10 cellular contexts compared by ENCODE assay signal in genomic region chr1:184881941-184882648, GRCh38.
DNase-seq lines count a peak whose midpoint lies in the region; ATAC-seq and TF ChIP-seq lines count a peak whose summit lies in the region.
"Had no signal": no experiment of that assay in that cellular context is flagged by ENCODE, and none has a peak within 500 bp of the region (broad histone marks: within the 10 kb centered on the region; RNA-seq: fewer than 3 reads in every experiment).

No MANE protein-coding gene starts in this region.

- H3K4me1 Mint-ChIP-seq in CD4-positive, alpha-beta T cell (ENCODE audit: low read depth): peaks cover 9% of the 10 kb centered on the region
- H3K4me1 Mint-ChIP-seq: nephron progenitor cell had no signal

- H3K36me3 ChIP-seq in left ventricle myocardium inferior (peaks cover 11% of the 10 kb centered on the region), tibial nerve (no peaks in the 10 kb centered on the region)

- H3K27ac Mint-ChIP-seq in CD4-positive, alpha-beta T cell: peak overlapping the region; percentile 4
- H3K27ac Mint-ChIP-seq: nephron progenitor cell had no signal

- H3K27ac ChIP-seq in CD4-positive, alpha-beta T cell (ENCODE audit: low read depth, low read length): no peak overlapping the region
- peak overlapping the region; percentile 87 for H3K27ac ChIP-seq in left ventricle myocardium inferior (replicated peaks)
- H3K27ac ChIP-seq in tibial nerve: peak overlapping the region in 2 of 4 donors; percentile 69 to 84

- DNase-seq in CD4-positive, alpha-beta T cell: no peak
- DNase-seq in SKM-1 (lab: John Stamatoyannopoulos, UW; ENCODE audit: unreplicated experiment): peak; percentile 74
- no peak for DNase-seq in left ventricle myocardium inferior
- no peak for DNase-seq in NCI-H1417 treated with DMSO at 0.1 percent for 48 hours (lab: John Stamatoyannopoulos, UW)
- DNase-seq in tibial nerve (ENCODE audit: low spot score in 2 of 2): no peak
- DNase-seq in DMS79 (lab: John Stamatoyannopoulos, UW): no peak
- no peak for DNase-seq in SHP77 (lab: John Stamatoyannopoulos, UW)
- DNase-seq: nephron progenitor cell, T-helper 9 cell had no signal

- H3K9me3 ChIP-seq in CD4-positive, alpha-beta T cell (ENCODE audit: control insufficient read depth, low read length): no peaks in the 10 kb centered on the region
- no peaks in the 10 kb centered on the region for H3K9me3 ChIP-seq in left ventricle myocardium inferior (replicated peaks)
- no peaks in the 10 kb centered on the region for H3K9me3 ChIP-seq in tibial nerve

- H3K4me1 ChIP-seq in left ventricle myocardium inferior: peaks cover 98% of the 10 kb centered on the region
- H3K4me1 ChIP-seq in tibial nerve: peaks cover 0 to 56% (median 4%) of the 10 kb centered on the region in 4 donors

- POLR2A ChIA-PET in CD4-positive, alpha-beta T cell (lab: Charles Lee): no interaction called here

- intact Hi-C loops in CD4-positive, alpha-beta T cell (cut with DNase I, micrococcal nuclease): no loop called here
- intact Hi-C loops in left ventricle myocardium inferior (cut with micrococcal nuclease): no loop called here

- H3K36me3 Mint-ChIP-seq in CD4-positive, alpha-beta T cell (ENCODE audit: low read depth): peaks cover 7% of the 10 kb centered on the region

- WGBS in tibial nerve, 2 donors: 68% methylated on average over 6 of the region's 6 CpGs

- no peak for TF ChIP-seq POLR2A in tibial nerve (IDR thresholded peaks at IDR 0.05)

- TF ChIP-seq CTCF in CD4-positive, alpha-beta T cell (IDR thresholded peaks at IDR 0.05): no peak
- TF ChIP-seq CTCF in left ventricle myocardium inferior (IDR thresholded peaks at IDR 0.05; ENCODE audit: borderline replicate concordance) (no peak), tibial nerve (IDR thresholded peaks at IDR 0.05) (no peak)

- no peaks in the 10 kb centered on the region for H3K27me3 ChIP-seq in CD4-positive, alpha-beta T cell (ENCODE audit: control insufficient read depth, insufficient read depth, low read length)
- H3K27me3 ChIP-seq in left ventricle myocardium inferior (ENCODE audit: low read depth) (no peaks in the 10 kb centered on the region), tibial nerve (no peaks in the 10 kb centered on the region)

- no peak overlapping the region for H3K4me3 Mint-ChIP-seq in CD4-positive, alpha-beta T cell
- H3K4me3 Mint-ChIP-seq: nephron progenitor cell had no signal

- no peaks in the 10 kb centered on the region for H3K27me3 Mint-ChIP-seq in CD4-positive, alpha-beta T cell

- H3K4me3 ChIP-seq in left ventricle myocardium inferior: no peak overlapping the region
- no peak overlapping the region for H3K4me3 ChIP-seq in tibial nerve

- no peak for ATAC-seq in CD4-positive, alpha-beta T cell (ENCODE audit: poor library complexity)
- ATAC-seq in GM21619 (IDR thresholded peaks at IDR 0.05; ENCODE audit: unreplicated experiment): peak; percentile 59

- CTCF ChIA-PET in CD4-positive, alpha-beta T cell (lab: Charles Lee): interaction anchor here (1.2 kb wide), 1 partner anchor 100 kb away, joined by 3 read pairs; no protein-coding TSS in a partner anchor

- TF ChIP-seq EP300 in tibial nerve (IDR thresholded peaks at IDR 0.05): no peak

- no peaks in the 10 kb centered on the region for H3K9me3 Mint-ChIP-seq in CD4-positive, alpha-beta T cell
- H3K9me3 Mint-ChIP-seq: nephron progenitor cell had no signal
